Comparison of ENCODE assay signal across 22 cellular contexts in genomic region chr16:8178271-8178670, GRCh38.
"Had no signal": no experiment of that assay in that cellular context is flagged by ENCODE, and none has a peak within 500 bp of the region (broad histone marks: within the 10 kb centered on the region; RNA-seq: fewer than 3 reads in every experiment).

No MANE protein-coding gene starts in this region.

- H3K27ac ChIP-seq: dorsolateral prefrontal cortex, neural progenitor cell, parathyroid adenoma, right lobe of liver, thoracic aorta, tibial nerve, upper lobe of left lung had no signal

- H3K4me1 Mint-ChIP-seq: naive thymus-derived CD4-positive, alpha-beta T cell; stimulated activated naive B cell treated with anti-CD40 and anti-IgM and Interleukin-4, amounts not matched to agents 10 μg/mL and 1 μg/mL and 100 μg/mL, for 72 hours had no signal

- H3K4me2 ChIP-seq: neural progenitor cell had no signal

- FAIRE-seq: frontal cortex, keratinocyte, small intestine, urothelium cell line had no signal

- H3K27me3 ChIP-seq: neural progenitor cell, right lobe of liver, tibial nerve, upper lobe of left lung had no signal

- H3K36me3 ChIP-seq: neural progenitor cell, right lobe of liver, thoracic aorta, tibial nerve, upper lobe of left lung had no signal

- DNase-seq: effector CD4-positive, alpha-beta T cell; mesenchymal stem cell; midbrain; naive thymus-derived CD4-positive, alpha-beta T cell; right lobe of liver; small intestine; stimulated activated CD4-positive, alpha-beta T cell treated with anti-CD3 and anti-CD28 coated beads, Interleukin-15, amount 100 ng/mL, for 24 hours; stimulated activated CD4-positive, alpha-beta T cell treated with anti-CD3 and anti-CD28 coated beads, Interleukin-2, amount 100 ng/mL, for 48 hours; stimulated activated naive B cell treated with anti-CD40 and anti-IgM and Interleukin-4, amounts not matched to agents 10 μg/mL and 1 μg/mL and 100 μg/mL, for 72 hours; upper lobe of left lung had no signal

- H3K4me3 ChIP-seq: dorsolateral prefrontal cortex, lung, neural progenitor cell, right lobe of liver, thoracic aorta, tibial nerve, upper lobe of left lung had no signal

- H3K9ac ChIP-seq: neural progenitor cell, parathyroid adenoma had no signal

- H3K4me1 ChIP-seq: neural progenitor cell, parathyroid adenoma, right lobe of liver, tibial nerve, upper lobe of left lung had no signal

- H3K36me3 Mint-ChIP-seq: naive thymus-derived CD4-positive, alpha-beta T cell; neural progenitor cell; stimulated activated naive B cell treated with anti-CD40 and anti-IgM and Interleukin-4, amounts not matched to agents 10 μg/mL and 1 μg/mL and 100 μg/mL, for 72 hours had no signal

- H2AFZ ChIP-seq: neural progenitor cell, parathyroid adenoma had no signal

- H3K79me2 ChIP-seq: parathyroid adenoma had no signal

- H3K9me3 Mint-ChIP-seq: nephron, neural progenitor cell had no signal

- H3K9me3 ChIP-seq: right lobe of liver, thoracic aorta, tibial nerve, upper lobe of left lung had no signal

- H3K4me3 Mint-ChIP-seq: naive thymus-derived CD4-positive, alpha-beta T cell; nephron; neural progenitor cell; stimulated activated naive B cell treated with anti-CD40 and anti-IgM and Interleukin-4, amounts not matched to agents 10 μg/mL and 1 μg/mL and 100 μg/mL, for 72 hours; stimulated activated naive CD8-positive, alpha-beta T cell treated with anti-CD3 and anti-CD28 coated beads, Interleukin-15, Interleukin-2, amounts not matched to agents 100 ng/mL and 50 ng/mL, for 24 hours had no signal

- ATAC-seq: naive thymus-derived CD4-positive, alpha-beta T cell; right lobe of liver; stimulated activated naive B cell treated with anti-CD40 and anti-IgM and Interleukin-4, amounts not matched to agents 10 μg/mL and 1 μg/mL and 100 μg/mL, for 72 hours had no signal

- H3K27ac Mint-ChIP-seq: naive thymus-derived CD4-positive, alpha-beta T cell; nephron; neural progenitor cell; progenitor cell of endocrine pancreas; stimulated activated naive B cell treated with anti-CD40 and anti-IgM and Interleukin-4, amounts not matched to agents 10 μg/mL and 1 μg/mL and 100 μg/mL, for 72 hours; stimulated activated naive CD8-positive, alpha-beta T cell treated with anti-CD3 and anti-CD28 coated beads, Interleukin-15, Interleukin-2, amounts not matched to agents 100 ng/mL and 50 ng/mL, for 24 hours had no signal
